ENCODE assay signal across 2 cellular contexts in the genomic region with DNA sequence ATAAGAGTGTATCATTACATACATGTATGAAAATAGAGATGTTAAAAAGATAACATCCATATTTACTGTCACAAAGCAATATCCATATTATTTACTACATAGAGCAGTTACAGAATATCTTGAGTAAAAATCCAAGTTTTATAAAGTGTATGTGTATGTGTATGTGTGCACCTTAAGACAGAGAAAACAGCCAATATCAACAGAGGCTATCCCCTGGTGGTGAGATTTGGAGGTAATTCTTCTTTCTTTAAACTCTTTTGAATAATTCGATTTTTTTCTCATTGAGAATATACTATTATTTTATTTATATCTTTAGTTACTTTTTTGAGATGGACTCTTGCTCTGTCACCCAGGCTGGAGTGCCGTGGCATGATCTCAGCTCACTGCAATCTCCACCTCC.
TF ChIP-seq lines count a peak whose summit lies in the region.

No MANE protein-coding gene starts in this region.

TF ChIP-seq in SK-N-SH, 30 proteins besides CTCF, POLR2A, EP300 and RAD21 (continued from another document):
- TF ChIP-seq, protein P1, sequence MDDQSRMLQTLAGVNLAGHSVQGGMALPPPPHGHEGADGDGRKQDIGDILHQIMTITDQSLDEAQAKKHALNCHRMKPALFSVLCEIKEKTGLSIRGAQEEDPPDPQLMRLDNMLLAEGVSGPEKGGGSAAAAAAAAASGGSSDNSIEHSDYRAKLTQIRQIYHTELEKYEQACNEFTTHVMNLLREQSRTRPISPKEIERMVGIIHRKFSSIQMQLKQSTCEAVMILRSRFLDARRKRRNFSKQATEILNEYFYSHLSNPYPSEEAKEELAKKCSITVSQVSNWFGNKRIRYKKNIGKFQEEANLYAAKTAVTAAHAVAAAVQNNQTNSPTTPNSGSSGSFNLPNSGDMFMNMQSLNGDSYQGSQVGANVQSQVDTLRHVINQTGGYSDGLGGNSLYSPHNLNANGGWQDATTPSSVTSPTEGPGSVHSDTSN (IDR thresholded peaks at IDR 0.05), result no peak
- TF ChIP-seq FOSL2 (IDR thresholded peaks at IDR 0.05; ENCODE audit: borderline replicate concordance, low read depth) (no peak), EZH2phosphoT487 (IDR thresholded peaks at IDR 0.05; ENCODE audit: borderline replicate concordance, low read depth) (no peak), MEF2A (IDR thresholded peaks at IDR 0.05; ENCODE audit: borderline replicate concordance, low read depth) (no peak), POLR2AphosphoS5 (IDR thresholded peaks at IDR 0.05; ENCODE audit: low read depth, low read length) (no peak), SMC3 (IDR thresholded peaks at IDR 0.05; ENCODE audit: low read depth, low read length) (no peak)

TF ChIP-seq in SK-N-SH treated with all-trans-retinoic acid at 6 μM for 48 hours, 23 proteins besides CTCF, POLR2A, EP300 and RAD21 (continued from another document):
- TF ChIP-seq CSDC2 (CRISPR knock-in tag; IDR thresholded peaks at IDR 0.05) (no peak), ZNF70 (CRISPR knock-in tag; IDR thresholded peaks at IDR 0.05) (no peak), SNAI2 (CRISPR knock-in tag; IDR thresholded peaks at IDR 0.05) (no peak), TOX (CRISPR knock-in tag; IDR thresholded peaks at IDR 0.05; ENCODE audit: borderline replicate concordance) (no peak)
- TF ChIP-seq, protein P2, sequence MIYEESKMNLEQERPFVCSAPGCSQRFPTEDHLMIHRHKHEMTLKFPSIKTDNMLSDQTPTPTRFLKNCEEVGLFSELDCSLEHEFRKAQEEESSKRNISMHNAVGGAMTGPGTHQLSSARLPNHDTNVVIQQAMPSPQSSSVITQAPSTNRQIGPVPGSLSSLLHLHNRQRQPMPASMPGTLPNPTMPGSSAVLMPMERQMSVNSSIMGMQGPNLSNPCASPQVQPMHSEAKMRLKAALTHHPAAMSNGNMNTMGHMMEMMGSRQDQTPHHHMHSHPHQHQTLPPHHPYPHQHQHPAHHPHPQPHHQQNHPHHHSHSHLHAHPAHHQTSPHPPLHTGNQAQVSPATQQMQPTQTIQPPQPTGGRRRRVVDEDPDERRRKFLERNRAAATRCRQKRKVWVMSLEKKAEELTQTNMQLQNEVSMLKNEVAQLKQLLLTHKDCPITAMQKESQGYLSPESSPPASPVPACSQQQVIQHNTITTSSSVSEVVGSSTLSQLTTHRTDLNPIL (CRISPR knock-in tag; IDR thresholded peaks at IDR 0.05; ENCODE audit: low read depth), result no peak
